20 cellular contexts compared by ENCODE assay signal in genomic region chr14:57071639-57072038, GRCh38.
"Had no signal": no experiment of that assay in that cellular context is flagged by ENCODE, and none has a peak within 500 bp of the region (broad histone marks: within the 10 kb centered on the region; RNA-seq: fewer than 3 reads in every experiment).

No MANE protein-coding gene starts in this region.

- H3K27me3 ChIP-seq: thyroid gland, vagina had no signal

- DNase-seq: cortex of kidney; effector memory CD8-positive, alpha-beta T cell; mucosa of descending colon; naive B cell; stimulated activated CD4-positive, alpha-beta T cell treated with anti-CD3 and anti-CD28 coated beads, Interleukin-12 subunit alpha, Interleukin-12 subunit beta, amount 100 ng/mL, for 4 hours; stimulated activated CD4-positive, alpha-beta T cell treated with anti-CD3 and anti-CD28 coated beads, Interleukin-1b, Interleukin-23, amount 100 ng/mL, for 48 hours; stimulated activated CD4-positive, alpha-beta T cell treated with anti-CD3 and anti-CD28 coated beads, Interleukin-4, amount 100 ng/mL, for 1 hour; stimulated activated CD8-positive, alpha-beta memory T cell treated with anti-CD3 and anti-CD28 coated beads, Interleukin-4, amount 100 ng/mL, for 48 hours; stimulated activated naive CD4-positive, alpha-beta T cell treated with Interleukin-2 at 50 U/mL for 16 hours; stomach; thyroid gland; trophoblast cell had no signal

- H3K4me3 ChIP-seq: lung, mucosa of descending colon, right atrium auricular region, smooth muscle cell, stomach, thyroid gland, vagina had no signal

- H3K9me3 ChIP-seq: mucosa of descending colon, right atrium auricular region, stomach, thyroid gland, vagina had no signal

- ATAC-seq: effector memory CD8-positive, alpha-beta T cell; left lobe of liver; mucosa of descending colon; natural killer cell treated with Interleukin-12 subunit alpha and Interleukin-12 subunit beta and Interleukin-15 and Interleukin-18, amount 100 ng/mL, for 72 hours; sciatic nerve had no signal

- H3K27ac ChIP-seq: parathyroid adenoma, right atrium auricular region, stomach, thyroid gland, vagina had no signal

- H3K36me3 ChIP-seq: right atrium auricular region, stomach, thyroid gland, vagina had no signal

- H3K4me1 ChIP-seq: parathyroid adenoma, right atrium auricular region, stomach, thyroid gland, vagina had no signal
